In genomic region chr2:240392948-240393830, GRCh38 we compare ENCODE assay signal across 17 cellular contexts. TPM values are rescaled to one million over a fixed set of nuclear protein-coding genes. Genes with fewer than 3 reads are reported as not detected.
DNase-seq lines count a peak whose midpoint lies in the region; ATAC-seq and TF ChIP-seq lines count a peak whose summit lies in the region.
"Had no signal": no experiment of that assay in that cellular context is flagged by ENCODE, and none has a peak within 500 bp of the region (broad histone marks: within the 10 kb centered on the region; RNA-seq: fewer than 3 reads in every experiment).

No MANE protein-coding gene starts in this region.

- no peaks in the 10 kb centered on the region for H3K36me3 Mint-ChIP-seq in endodermal cell (ENCODE audit: low read depth)

- H4K91ac ChIP-seq in neuronal stem cell (ENCODE audit: low read depth, low read length, poor library complexity) = no peak overlapping the region

- H3K9me3 Mint-ChIP-seq in endodermal cell = no peaks in the 10 kb centered on the region
- H3K9me3 Mint-ChIP-seq: activated CD4-positive, alpha-beta memory T cell treated with anti-CD3 and anti-CD28 coated beads, Interleukin-2, amount 10 ng/mL, durations not matched to agents 7 days and 5 days; GM23338; stimulated activated naive CD8-positive, alpha-beta T cell treated with anti-CD3 and anti-CD28 coated beads, Interleukin-15, amount 100 ng/mL, for 72 hours had no signal

- H3K27ac ChIP-seq in BLaER1 (peak overlapping the region; percentile 78), endodermal cell (ENCODE audit: low read depth, low read length) (no peak overlapping the region), neuronal stem cell (replicated peaks; ENCODE audit: low read length) (no peak overlapping the region)
- H3K27ac ChIP-seq: C4-2B, neutrophil had no signal

- H3K4me2 ChIP-seq in BLaER1 (peak overlapping the region; percentile 94), neuronal stem cell (ENCODE audit: insufficient read depth, low read length, poor library complexity, severe bottlenecking) (no peak overlapping the region)
- H3K4me2 ChIP-seq: GM23338, smooth muscle cell had no signal

- H3K9me3 ChIP-seq in BLaER1 (no peaks in the 10 kb centered on the region), endodermal cell (ENCODE audit: control insufficient read depth, low read length) (no peaks in the 10 kb centered on the region), neuronal stem cell (replicated peaks in 1 of 2; ENCODE audit: control insufficient read depth in 2 of 2, insufficient read depth in 1 of 2, low read depth in 1 of 2, low read length in 2 of 2) (no peaks in the 10 kb centered on the region)
- H3K9me3 ChIP-seq: neutrophil had no signal

- no peaks in the 10 kb centered on the region for H4K20me1 ChIP-seq in BLaER1

- no peaks in the 10 kb centered on the region for H3K36me3 ChIP-seq in BLaER1
- no peaks in the 10 kb centered on the region for H3K36me3 ChIP-seq in H7 (replicated peaks; ENCODE audit: control insufficient read depth, insufficient read depth, low read length)
- H3K36me3 ChIP-seq in endodermal cell (ENCODE audit: control insufficient read depth, insufficient read depth, low read length) = no peaks in the 10 kb centered on the region
- H3K36me3 ChIP-seq in neuronal stem cell (replicated peaks in 1 of 2; ENCODE audit: control insufficient read depth in 2 of 2, insufficient read depth in 2 of 2, low read length in 2 of 2) = no peaks in the 10 kb centered on the region
- H3K36me3 ChIP-seq: neutrophil had no signal

- H2BK12ac ChIP-seq in neuronal stem cell (ENCODE audit: low read length) = peak overlapping the region; percentile 16

- H3K27ac Mint-ChIP-seq in endodermal cell = no peak overlapping the region
- H3K27ac Mint-ChIP-seq: activated CD4-positive, alpha-beta memory T cell treated with anti-CD3 and anti-CD28 coated beads, Interleukin-2, amount 10 ng/mL, durations not matched to agents 7 days and 5 days; GM23338 had no signal

- no peak overlapping the region for H4K8ac ChIP-seq in neuronal stem cell (ENCODE audit: low read depth, low read length)

- H2AK5ac ChIP-seq in neuronal stem cell (ENCODE audit: low read depth, low read length) = peak overlapping the region; percentile 82

- H3K9ac ChIP-seq in BLaER1 = peak overlapping the region; percentile 41; the same call in 1 of the 2 replicates
- no peak overlapping the region for H3K9ac ChIP-seq in endodermal cell (ENCODE audit: extremely low read depth, low read length, poor library complexity, severe bottlenecking)
- H3K9ac ChIP-seq in neuronal stem cell (ENCODE audit: low read depth, low read length, poor library complexity) = no peak overlapping the region

- no peak for ATAC-seq in GM19351 (IDR thresholded peaks at IDR 0.05; ENCODE audit: unreplicated experiment)
- ATAC-seq in left lobe of liver = no peak
- ATAC-seq: GM23338; stimulated activated naive CD8-positive, alpha-beta T cell treated with anti-CD3 and anti-CD28 coated beads, Interleukin-15, amount 100 ng/mL, for 72 hours had no signal

- H3K4me1 Mint-ChIP-seq in endodermal cell = no peaks in the 10 kb centered on the region

- TF ChIP-seq CTCF in endodermal cell (conservative IDR thresholded peaks at IDR 0.05) = no peak

- no peaks in the 10 kb centered on the region for H3K79me1 ChIP-seq in neuronal stem cell (ENCODE audit: low read depth, low read length)

- H3K4ac ChIP-seq in neuronal stem cell (ENCODE audit: low read length) = peak overlapping the region; percentile 84

- 87 to 95% methylated on average over 16 to 23 of the region's 23 CpGs for WGBS in endodermal cell (ENCODE audit: insufficient coverage in 1 of 2, insufficient read length in 1 of 2), 2 experiments
- no CpG with 5 or more reads among the region's 23 CpGs for WGBS in neuronal stem cell (ENCODE audit: extremely low coverage in 2 of 2, insufficient read length in 2 of 2, insufficient replicate concordance in 1 of 2), 2 donors

- H3K27me3 ChIP-seq in BLaER1 (no peaks in the 10 kb centered on the region), H7 (ENCODE audit: control insufficient read depth, insufficient read depth, low read length) (no peaks in the 10 kb centered on the region), endodermal cell (ENCODE audit: control insufficient read depth, insufficient read depth, low read length, poor library complexity, severe bottlenecking) (no peaks in the 10 kb centered on the region), neuronal stem cell (ENCODE audit: control insufficient read depth in 3 of 3, insufficient read depth in 3 of 3, low read depth in 1 of 3, low read length in 3 of 3) (no peaks in the 10 kb centered on the region)
- H3K27me3 ChIP-seq: neutrophil had no signal

- no peak overlapping the region for H2BK5ac ChIP-seq in neuronal stem cell (ENCODE audit: low read length)

- no peak overlapping the region for H3K23ac ChIP-seq in neuronal stem cell (ENCODE audit: low read depth, low read length, poor library complexity)

- peak; percentile 37 for DNase-seq in H7
- DNase-seq in endodermal cell = peak; percentile 36
- no peak for DNase-seq in neuronal stem cell (ENCODE audit: low spot score)
- DNase-seq in NCI-H1417 treated with DMSO at 0.1 percent for 48 hours (lab: John Stamatoyannopoulos, UW) = no peak
- no peak for DNase-seq in left lobe of liver (ENCODE audit: low spot score)
- DNase-seq: activated CD4-positive, alpha-beta memory T cell treated with anti-CD3 and anti-CD28 coated beads, Interleukin-2, amount 10 ng/mL, durations not matched to agents 7 days and 5 days; activated naive CD4-positive, alpha-beta T cell; effector CD4-positive, alpha-beta T cell; stimulated activated naive CD8-positive, alpha-beta T cell treated with anti-CD3 and anti-CD28 coated beads, Interleukin-15, amount 100 ng/mL, for 72 hours; T-helper 9 cell had no signal

- peak overlapping the region; percentile 81 for H2BK15ac ChIP-seq in neuronal stem cell (ENCODE audit: low read length)

- H3K4me3 ChIP-seq in BLaER1 = no peak overlapping the region
- H3K4me3 ChIP-seq in H7 (ENCODE audit: insufficient read depth, low read depth, low read length) = no peak overlapping the region
- no peak overlapping the region for H3K4me3 ChIP-seq in endodermal cell (ENCODE audit: low read length)
- H3K4me3 ChIP-seq in neuronal stem cell (ENCODE audit: low read length in 2 of 2) = no peak overlapping the region
- H3K4me3 ChIP-seq: GM23338, lung, smooth muscle cell had no signal

- no peak overlapping the region for H2BK120ac ChIP-seq in neuronal stem cell (ENCODE audit: low read depth, low read length)

- peaks cover 46% of the 10 kb centered on the region for H3K4me1 ChIP-seq in BLaER1
- no peaks in the 10 kb centered on the region for H3K4me1 ChIP-seq in endodermal cell (ENCODE audit: control insufficient read depth, insufficient read depth, low read length)
- H3K4me1 ChIP-seq in neuronal stem cell (ENCODE audit: control insufficient read depth in 2 of 2, insufficient read depth in 1 of 2, low read depth in 1 of 2, low read length in 2 of 2) = peaks cover 0 to 2% of the 10 kb centered on the region in 2 donors

- peak overlapping the region; percentile 69 for H2AFZ ChIP-seq in neuronal stem cell (ENCODE audit: low read length)
- H2AFZ ChIP-seq: GM23338 had no signal

- peak overlapping the region; percentile 44 for H3K14ac ChIP-seq in neuronal stem cell (ENCODE audit: low read length)

- no peaks in the 10 kb centered on the region for H3K27me3 Mint-ChIP-seq in endodermal cell (ENCODE audit: insufficient read depth)
- H3K27me3 Mint-ChIP-seq: activated CD4-positive, alpha-beta memory T cell treated with anti-CD3 and anti-CD28 coated beads, Interleukin-2, amount 10 ng/mL, durations not matched to agents 7 days and 5 days; stimulated activated naive CD8-positive, alpha-beta T cell treated with anti-CD3 and anti-CD28 coated beads, Interleukin-15, amount 100 ng/mL, for 72 hours had no signal

- H3K4me3 Mint-ChIP-seq in endodermal cell = no peak overlapping the region
- H3K4me3 Mint-ChIP-seq: activated CD4-positive, alpha-beta memory T cell treated with anti-CD3 and anti-CD28 coated beads, Interleukin-2, amount 10 ng/mL, durations not matched to agents 7 days and 5 days; GM23338; stimulated activated naive CD8-positive, alpha-beta T cell treated with anti-CD3 and anti-CD28 coated beads, Interleukin-15, amount 100 ng/mL, for 72 hours had no signal

- peak overlapping the region; percentile 83 for H3K18ac ChIP-seq in neuronal stem cell (ENCODE audit: low read length)

RNA-seq across cellular contexts. Expression of gene GPC1, which starts 42.3 kb away (rescaled TPM):
- 28.4 and 32.0 TPM in 2 replicates for total RNA-seq in H7 (2014; rRNA removed; shearing (Covaris generic))
- total RNA-seq in endodermal cell = 10 to 100 TPM; 37.8 to 69.7 TPM
- polyA plus RNA-seq in endodermal cell (2013, experiment 1 of 2) = 55.9 TPM
- 56.9 TPM for polyA plus RNA-seq in endodermal cell (2013, experiment 2 of 2)
- 78.0 TPM for polyA plus RNA-seq in neuronal stem cell (2013, experiment 1 of 2)
- 77.4 TPM for polyA plus RNA-seq in neuronal stem cell (2013, experiment 2 of 2)
- 29.4 TPM for total RNA-seq in left lobe of liver

Comparison
In these comparisons a context has a peak if more than half of its experiments do, and no peak if none do; other contexts are left out.
1. DNase-seq: peak in H7 (single experiment) and endodermal cell (single experiment); none in neuronal stem cell (single experiment), NCI-H1417 treated with DMSO at 0.1 percent for 48 hours (single experiment) and left lobe of liver (single experiment).